Comparison of ENCODE assay signal across 9 cellular contexts in genomic region chr10:97454330-97455036, GRCh38. TPM values are rescaled to one million over a fixed set of nuclear protein-coding genes. Genes with fewer than 3 reads are reported as not detected.
DNase-seq lines count a peak whose midpoint lies in the region; ATAC-seq and TF ChIP-seq lines count a peak whose summit lies in the region.
"Had no signal": no experiment of that assay in that cellular context is flagged by ENCODE, and none has a peak within 500 bp of the region (broad histone marks: within the 10 kb centered on the region; RNA-seq: fewer than 3 reads in every experiment).

No MANE protein-coding gene starts in this region.

- ATAC-seq in body of pancreas (no peak), lung (ENCODE audit: insufficient read depth, low FRiP score) (no peak), GM18867 (IDR thresholded peaks at IDR 0.05; ENCODE audit: unreplicated experiment) (no peak)

- DNase-seq in AG04450 (ENCODE audit: low read depth, low spot score): no peak
- peak; percentile 8 for DNase-seq in NCI-H69 (lab: John Stamatoyannopoulos, UW)
- DNase-seq in body of pancreas: peak; percentile 28 to 59 (median 46)
- DNase-seq in lung (ENCODE audit: low spot score): peak; percentile 62
- DNase-seq in vagina (ENCODE audit: extremely low spot score in 2 of 2): no peak
- DNase-seq in stimulated activated CD8-positive, alpha-beta memory T cell treated with anti-CD3 and anti-CD28 coated beads, Interleukin-4, amount 100 ng/mL, for 48 hours: no peak
- no peak for DNase-seq in KBM-7
- DNase-seq: DND-41 had no signal

- H3K4me1 ChIP-seq in body of pancreas (peaks cover 10% of the 10 kb centered on the region), lung (ENCODE audit: control insufficient read depth in 2 of 2, insufficient read depth in 2 of 2, low read length in 2 of 2) (peaks cover 5 to 11% of the 10 kb centered on the region in 2 donors), vagina (peaks cover 19% of the 10 kb centered on the region)

- in situ Hi-C loops in KBM-7 (cut with MboI; ENCODE audit: low pct_unique_long_range_greater_than_20kb, low sequenced_read_pairs): no loop called here

- no peaks in the 10 kb centered on the region for H3K27me3 ChIP-seq in AG04450 (ENCODE audit: control insufficient read depth, insufficient read depth, low read length)
- no peaks in the 10 kb centered on the region for H3K27me3 ChIP-seq in body of pancreas
- no peaks in the 10 kb centered on the region for H3K27me3 ChIP-seq in lung (ENCODE audit: control insufficient read depth, insufficient read depth)
- H3K27me3 ChIP-seq in vagina: no peaks in the 10 kb centered on the region

- TF ChIP-seq POLR2A in body of pancreas (IDR thresholded peaks at IDR 0.05) (no peak), vagina (IDR thresholded peaks at IDR 0.05) (no peak)

- POLR2A ChIA-PET in AG04450 (lab: Yijun Ruan, JAX): interaction anchor here (0.7 kb wide), 1 partner anchor 114 kb away, joined by 3 read pairs; no protein-coding TSS in a partner anchor

- peak overlapping the region; percentile 52 for H3K27ac ChIP-seq in AG04450 (ENCODE audit: low read depth, low read length)
- H3K27ac ChIP-seq in body of pancreas: no peak overlapping the region
- peak overlapping the region in 1 of 2 donors; percentile 13 for H3K27ac ChIP-seq in lung (ENCODE audit: low read depth in 1 of 2, low read length in 1 of 2)
- H3K27ac ChIP-seq in vagina: no peak overlapping the region

- intact Hi-C loops in body of pancreas (cut with DNase I): no loop called here
- intact Hi-C loops in vagina (cut with DNase I): no loop called here

- H3K9me3 ChIP-seq in AG04450 (ENCODE audit: control insufficient read depth, insufficient read depth, low read length) (no peaks in the 10 kb centered on the region), body of pancreas (no peaks in the 10 kb centered on the region), lung (ENCODE audit: control insufficient read depth in 2 of 2, insufficient read depth in 1 of 2, low read length in 1 of 2) (no peaks in the 10 kb centered on the region), vagina (no peaks in the 10 kb centered on the region)

- CTCF ChIA-PET in AG04450 (lab: Charles Lee): interaction anchor here (2.4 kb wide), 1 partner anchor 10 kb away, joined by 12 read pairs; no protein-coding TSS in a partner anchor

- H3K4me3 ChIP-seq in AG04450 (ENCODE audit: low read depth, low read length) (no peak overlapping the region), body of pancreas (no peak overlapping the region), lung (no peak overlapping the region), vagina (no peak overlapping the region)

- no peak for TF ChIP-seq CTCF in AG04450 (IDR thresholded peaks at IDR 0.05; ENCODE audit: low read depth, low read length)
- no peak for TF ChIP-seq CTCF in body of pancreas (IDR thresholded peaks at IDR 0.05)
- TF ChIP-seq CTCF in lung (IDR thresholded peaks at IDR 0.05; ENCODE audit: control extremely low read depth, extremely low read depth): no peak
- no peak for TF ChIP-seq CTCF in vagina (IDR thresholded peaks at IDR 0.05)

- H3K36me3 ChIP-seq in body of pancreas (replicated peaks in 1 of 2; ENCODE audit: insufficient read depth in 1 of 2, low read depth in 2 of 2): peaks cover 5 to 22% of the 10 kb centered on the region in 2 donors
- H3K36me3 ChIP-seq in lung (ENCODE audit: control insufficient read depth in 2 of 2, insufficient read depth in 2 of 2, low read length in 2 of 2): peaks cover 23 to 55% of the 10 kb centered on the region in 2 donors
- H3K36me3 ChIP-seq in vagina: peaks cover 0 to 49% of the 10 kb centered on the region in 2 donors

- 26 to 61% methylated on average over 2 to 3 of the region's 3 CpGs for WGBS in body of pancreas, 2 donors
- 64 to 71% methylated on average over 3 of the region's 3 CpGs for WGBS in lung, 2 donors

RNA-seq across cellular contexts. Expression of gene ZDHHC16, which starts 8.5 kb away (rescaled TPM):
- polyA plus RNA-seq in AG04450 (2011; rRNA removed) (64.5 and 69.6 TPM in 2 replicates), lung (10 to 100 TPM; 44.2 to 53.7 TPM)
- polyA minus RNA-seq in AG04450 (2011; rRNA and poly(A)+ RNA removed): 80.7 and 95.1 TPM in 2 replicates
- total RNA-seq in body of pancreas (10 to 100 TPM; 17.5 to 18.2 TPM), lung (10 to 100 TPM; 35.5 to 63.3 TPM), vagina (27.3 TPM)

RNA-seq across cellular contexts. Expression of gene EXOSC1, which starts 8.7 kb away (rescaled TPM):
- polyA plus RNA-seq in AG04450 (2011; rRNA removed): 47.6 and 50.8 TPM in 2 replicates
- polyA minus RNA-seq in AG04450 (2011; rRNA and poly(A)+ RNA removed): 26.3 and 37.8 TPM in 2 replicates
- total RNA-seq in body of pancreas: 10 to 100 TPM; 20.8 to 33.2 TPM
- total RNA-seq in lung: 10 to 100 TPM; 28.7 to 30.2 TPM
- polyA plus RNA-seq in lung: 10 to 100 TPM; 31.3 to 60.3 TPM
- total RNA-seq in vagina: 37.6 TPM

RNA-seq across cellular contexts. Expression of gene PGAM1, which starts 28.5 kb away (rescaled TPM):
- polyA plus RNA-seq in AG04450 (2011; rRNA removed) (452 and 459 TPM in 2 replicates), lung (100 to 1,000 TPM in 1 of 2 donors, 10 to 100 TPM in 1; 49.1 to 280 TPM)
- 283 and 326 TPM in 2 replicates for polyA minus RNA-seq in AG04450 (2011; rRNA and poly(A)+ RNA removed)
- total RNA-seq in body of pancreas (10 to 100 TPM; 52.7 to 66.7 TPM), lung (100 to 1,000 TPM in 1 of 2 donors, 10 to 100 TPM in 1; 81.2 to 192 TPM), vagina (224 TPM)

RNA-seq across cellular contexts. Expression of gene MMS19, which starts 43.7 kb away (rescaled TPM):
- polyA plus RNA-seq in AG04450 (2011; rRNA removed) (71.5 and 80.2 TPM in 2 replicates), lung (10 to 100 TPM; 39.9 to 56.2 TPM)
- 144 and 158 TPM in 2 replicates for polyA minus RNA-seq in AG04450 (2011; rRNA and poly(A)+ RNA removed)
- total RNA-seq in body of pancreas (10 to 100 TPM; 44.6 to 60.0 TPM), lung (10 to 100 TPM; 68.8 to 74.5 TPM), vagina (92.6 TPM)

RNA-seq across cellular contexts. Expression of gene UBTD1, which starts 44.2 kb away (rescaled TPM):
- polyA plus RNA-seq in AG04450 (2011; rRNA removed) (15.5 and 20.3 TPM in 2 replicates), lung (10 to 100 TPM; 41.8 to 70.4 TPM)
- polyA minus RNA-seq in AG04450 (2011; rRNA and poly(A)+ RNA removed): 7.9 and 9.6 TPM in 2 replicates
- total RNA-seq in body of pancreas (10 to 100 TPM in 1 of 2 donors, 1 to 10 TPM in 1; 9.1 to 33.9 TPM), lung (10 to 100 TPM; 26.3 to 44.1 TPM), vagina (18.4 TPM)

Comparison
In these comparisons a context has a peak if more than half of its experiments do, and no peak if none do; other contexts are left out.
1. DNase-seq: peak in NCI-H69 (single experiment), body of pancreas (4 of 4) and lung (single experiment); none in AG04450 (single experiment), vagina (0 of 2), stimulated activated CD8-positive, alpha-beta memory T cell treated with anti-CD3 and anti-CD28 coated beads, Interleukin-4, amount 100 ng/mL, for 48 hours (single experiment) and KBM-7 (single experiment).